Comparison of ENCODE assay signal across 19 cellular contexts in genomic region chr6:131470549-131470948, GRCh38.
"Had no signal": no experiment of that assay in that cellular context is flagged by ENCODE, and none has a peak within 500 bp of the region (broad histone marks: within the 10 kb centered on the region; RNA-seq: fewer than 3 reads in every experiment).

No MANE protein-coding gene starts in this region.

- H3K27ac ChIP-seq: adrenal gland, colonic mucosa, esophagus squamous epithelium, left ventricle myocardium inferior, right lobe of liver, testis had no signal

- H3K4me1 ChIP-seq: adrenal gland, colonic mucosa, esophagus squamous epithelium, left ventricle myocardium inferior, testis had no signal

- H3K9me3 ChIP-seq: colonic mucosa, right lobe of liver, testis had no signal

- ATAC-seq: activated CD8-positive, alpha-beta T cell treated with anti-CD3 and anti-CD28 coated beads for 36 hours; activated T-cell treated with anti-CD3 and anti-CD28 coated beads, Interleukin-2, amount 50 U/mL, for 4 hours; natural killer cell treated with Interleukin-12 subunit alpha and Interleukin-12 subunit beta and Interleukin-15 and Interleukin-18, amount 100 ng/mL, for 72 hours; right lobe of liver had no signal

- H3K4me3 ChIP-seq: adrenal gland, colonic mucosa, esophagus squamous epithelium, left ventricle myocardium inferior, right lobe of liver, smooth muscle cell, testis had no signal

- H3K27me3 ChIP-seq: adrenal gland, colonic mucosa, esophagus squamous epithelium, right lobe of liver, testis had no signal

- H3K4me2 ChIP-seq: smooth muscle cell had no signal

- DNase-seq: activated B cell treated with CpG ODN at 0.5 μM for 24 hours; activated CD4-positive, alpha-beta T cell treated with anti-CD3 and anti-CD28 coated beads for 48 hours; activated CD8-positive, alpha-beta T cell treated with anti-CD3 and anti-CD28 coated beads for 36 hours; activated effector memory CD4-positive, alpha-beta T cell treated with Interleukin-2 at 50 U/mL for 16 hours; activated naive CD4-positive, alpha-beta T cell treated with anti-CD3 and anti-CD28 coated beads, Interleukin-2, amount 50 U/mL, for 16 hours; activated T-cell treated with anti-CD3 and anti-CD28 coated beads, Interleukin-2, amount 50 U/mL, for 4 hours; adrenal gland; caudate nucleus; colonic mucosa; esophagus squamous epithelium; hippocampal formation; left ventricle myocardium inferior; mesenchymal stem cell; right lobe of liver; stimulated activated CD4-positive, alpha-beta T cell treated with anti-CD3 and anti-CD28 coated beads, Interleukin-4, amount 100 ng/mL, for 4 hours; stimulated activated CD8-positive, alpha-beta memory T cell treated with anti-CD3 and anti-CD28 coated beads, Interleukin-4, amount 100 ng/mL, for 48 hours; testis had no signal

- H3K36me3 ChIP-seq: adrenal gland, colonic mucosa, esophagus squamous epithelium, left ventricle myocardium inferior, right lobe of liver had no signal
